Comparison of ENCODE assay signal across 19 cellular contexts in the genomic region with DNA sequence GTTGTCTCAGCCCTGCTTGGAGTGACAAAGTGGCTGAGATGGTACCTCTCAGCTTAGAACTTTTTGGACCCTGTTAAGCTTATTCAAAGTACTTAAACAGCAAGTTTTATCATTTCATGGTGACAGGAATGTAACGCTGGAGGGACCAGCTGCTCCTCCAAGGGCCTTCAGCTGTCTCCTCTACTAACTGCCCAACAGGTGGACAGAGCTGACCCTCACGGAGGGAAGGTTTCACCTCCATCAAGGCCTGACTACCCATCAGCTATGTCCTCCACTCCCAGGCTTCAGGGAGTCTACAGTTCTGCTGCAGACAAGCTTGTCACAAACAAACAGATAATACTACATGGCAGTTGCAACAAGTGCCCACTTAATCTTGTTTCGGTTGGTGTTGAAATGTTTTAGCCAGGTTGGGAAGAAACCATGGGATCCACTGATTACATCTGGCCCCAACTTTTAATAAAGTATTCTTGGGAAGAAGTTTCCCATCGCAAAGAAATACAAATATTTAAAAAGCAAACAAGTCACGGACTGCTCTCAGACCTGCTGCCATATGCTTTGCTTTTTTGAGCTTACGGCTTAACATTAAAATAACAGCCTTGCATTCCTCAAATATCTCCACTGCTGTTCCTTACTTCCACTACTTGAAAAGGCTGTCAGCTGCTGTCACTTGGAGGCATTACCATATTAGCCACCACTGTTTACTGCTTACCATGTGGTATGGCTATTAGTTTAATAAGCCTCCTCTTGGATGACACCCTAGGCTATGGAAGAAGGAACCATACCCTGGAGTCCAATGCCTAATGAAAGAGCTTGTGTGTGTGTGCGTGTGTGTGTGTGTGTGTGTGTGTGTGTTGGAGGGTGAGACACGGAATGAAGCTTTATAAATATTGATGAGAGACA.
DNase-seq lines count a peak whose midpoint lies in the region; ATAC-seq, FAIRE-seq and TF ChIP-seq lines count a peak whose summit lies in the region.
"Had no signal": no experiment of that assay in that cellular context is flagged by ENCODE, and none has a peak within 500 bp of the region (broad histone marks: within the 10 kb centered on the region; RNA-seq: fewer than 3 reads in every experiment).

No MANE protein-coding gene starts in this region.

- peaks cover 18% of the 10 kb centered on the region for H3K4me1 ChIP-seq in IMR-90 (ENCODE audit: control insufficient read depth, insufficient read depth, low read length)
- peaks cover 22% of the 10 kb centered on the region for H3K4me1 ChIP-seq in endodermal cell (ENCODE audit: control insufficient read depth, insufficient read depth, low read length)
- H3K4me1 ChIP-seq in lung (ENCODE audit: control insufficient read depth in 2 of 2, insufficient read depth in 2 of 2, low read length in 2 of 2) = peaks cover 6 to 14% of the 10 kb centered on the region in 2 donors
- H3K4me1 ChIP-seq in stomach = peaks cover 0 to 43% (median 21%) of the 10 kb centered on the region in 4 donors
- no peaks in the 10 kb centered on the region for H3K4me1 ChIP-seq in suprapubic skin

- no peak overlapping the region for H2BK15ac ChIP-seq in IMR-90 (ENCODE audit: low read depth, low read length)

- H3K4me1 Mint-ChIP-seq in endodermal cell = peaks cover 31% of the 10 kb centered on the region
- H3K4me1 Mint-ChIP-seq: B cell; central memory CD8-positive, alpha-beta T cell had no signal

- peak overlapping the region; percentile 45 for H3K27ac Mint-ChIP-seq in endodermal cell
- H3K27ac Mint-ChIP-seq: activated CD8-positive, alpha-beta T cell treated with anti-CD3 and anti-CD28 coated beads, Interleukin-2, amount 10 ng/mL, durations not matched to agents 7 days and 5 days; B cell had no signal

- H3K4me3 ChIP-seq in IMR-90 (ENCODE audit: insufficient read depth, low read depth, low read length) = no peak overlapping the region
- H3K4me3 ChIP-seq in endodermal cell (ENCODE audit: low read length) = no peak overlapping the region
- H3K4me3 ChIP-seq in lung = no peak overlapping the region
- H3K4me3 ChIP-seq in stomach = no peak overlapping the region
- H3K4me3 ChIP-seq in suprapubic skin = no peak overlapping the region
- no peak overlapping the region for H3K4me3 ChIP-seq in foreskin fibroblast (ENCODE audit: low read depth in 1 of 2, low read length in 2 of 2)

- TF ChIP-seq CTCF in IMR-90 (conservative IDR thresholded peaks at IDR 0.05; ENCODE audit: low read depth, low read length) = no peak
- no peak for TF ChIP-seq CTCF in endodermal cell (conservative IDR thresholded peaks at IDR 0.05)
- no peak for TF ChIP-seq CTCF in lung (IDR thresholded peaks at IDR 0.05; ENCODE audit: control extremely low read depth, extremely low read depth)
- TF ChIP-seq CTCF in stomach (IDR thresholded peaks at IDR 0.05) = no peak
- no peak for TF ChIP-seq CTCF in suprapubic skin (IDR thresholded peaks at IDR 0.05)
- TF ChIP-seq CTCF in foreskin fibroblast (IDR thresholded peaks at IDR 0.05; ENCODE audit: low read depth, low read length) = no peak
- no peak for TF ChIP-seq CTCF in D721Med (IDR thresholded peaks at IDR 0.05; ENCODE audit: insufficient read depth, missing control alignments)

- peak overlapping the region; percentile 28; the same call in 1 of the 2 replicates for H4K91ac ChIP-seq in IMR-90 (ENCODE audit: insufficient read depth, low read depth, low read length)

- no peak overlapping the region for H2AK9ac ChIP-seq in IMR-90 (replicated peaks; ENCODE audit: low read depth, low read length, poor library complexity)

- no peaks in the 10 kb centered on the region for H3K9me3 Mint-ChIP-seq in endodermal cell
- H3K9me3 Mint-ChIP-seq: central memory CD8-positive, alpha-beta T cell had no signal

- dilution Hi-C loops in IMR-90 (cut with HindIII; ENCODE audit: low sequenced_read_pairs, unreplicated experiment) = no loop called here

- H2BK120ac ChIP-seq in IMR-90 (ENCODE audit: low read depth, low read length) = peak overlapping the region; percentile 32

- H3K9me1 ChIP-seq in IMR-90 (ENCODE audit: insufficient read depth, low read length) = peaks cover 24% of the 10 kb centered on the region

- no peaks in the 10 kb centered on the region for H3K27me3 Mint-ChIP-seq in endodermal cell (ENCODE audit: insufficient read depth)
- H3K27me3 Mint-ChIP-seq: B cell; central memory CD8-positive, alpha-beta T cell had no signal

- BruUV-seq in IMR-90 (replicated peaks; lab: Mats Ljungman, UMichigan) = no TSS peak

- H3K14ac ChIP-seq in IMR-90 (replicated peaks; ENCODE audit: low read depth, low read length) = no peak overlapping the region

- peaks cover 3% of the 10 kb centered on the region; the same call in 1 of the 2 replicates for H4K20me1 ChIP-seq in IMR-90 (ENCODE audit: insufficient read depth, low read length)

- H3K4me3 Mint-ChIP-seq in endodermal cell = no peak overlapping the region
- H3K4me3 Mint-ChIP-seq: activated CD8-positive, alpha-beta T cell treated with anti-CD3 and anti-CD28 coated beads, Interleukin-2, amount 10 ng/mL, durations not matched to agents 7 days and 5 days; B cell; central memory CD8-positive, alpha-beta T cell had no signal

- no peak for FAIRE-seq in D721Med (lab: Jason Lieb, UNC)
- FAIRE-seq: kidney had no signal

- H2AFZ ChIP-seq in IMR-90 (replicated peaks; ENCODE audit: low read length, poor library complexity) = no peak overlapping the region

- H3K27me3 ChIP-seq in IMR-90 (ENCODE audit: control insufficient read depth, insufficient read depth, low read length) = no peaks in the 10 kb centered on the region
- no peaks in the 10 kb centered on the region for H3K27me3 ChIP-seq in endodermal cell (ENCODE audit: control insufficient read depth, insufficient read depth, low read length, poor library complexity, severe bottlenecking)
- no peaks in the 10 kb centered on the region for H3K27me3 ChIP-seq in lung (ENCODE audit: control insufficient read depth, insufficient read depth)
- H3K27me3 ChIP-seq in stomach = no peaks in the 10 kb centered on the region
- H3K27me3 ChIP-seq in suprapubic skin = no peaks in the 10 kb centered on the region
- H3K27me3 ChIP-seq: neutrophil had no signal

- no peak for TF ChIP-seq POLR2A in IMR-90 (IDR thresholded peaks at IDR 0.05; ENCODE audit: low read depth, low read length)
- TF ChIP-seq POLR2A in stomach (IDR thresholded peaks at IDR 0.05) = no peak
- no peak for TF ChIP-seq POLR2A in suprapubic skin (IDR thresholded peaks at IDR 0.05)

- H3K27ac ChIP-seq in IMR-90 (ENCODE audit: insufficient read depth, low read length) = peak overlapping the region; percentile 53; the same call in 1 of the 2 replicates
- H3K27ac ChIP-seq in endodermal cell (ENCODE audit: low read depth, low read length) = peak overlapping the region; percentile 98
- peak overlapping the region; percentile 29 to 50 for H3K27ac ChIP-seq in lung (ENCODE audit: low read depth in 1 of 2, low read length in 1 of 2)
- peak overlapping the region in 3 of 5 donors; percentile 6 to 81 (median 29) for H3K27ac ChIP-seq in stomach
- no peak overlapping the region for H3K27ac ChIP-seq in suprapubic skin
- H3K27ac ChIP-seq: neutrophil had no signal

- H3K56ac ChIP-seq in IMR-90 (ENCODE audit: extremely low read depth, insufficient read depth, low read length) = no peak overlapping the region

- peak overlapping the region; percentile 37; the same call in 1 of the 2 replicates for H2AK5ac ChIP-seq in IMR-90 (ENCODE audit: low read depth, low read length)

- peak overlapping the region; percentile 43 for H3K18ac ChIP-seq in IMR-90 (ENCODE audit: low read depth, low read length)

- H3K9ac ChIP-seq in IMR-90 (ENCODE audit: low read depth, low read length) = no peak overlapping the region
- H3K9ac ChIP-seq in endodermal cell (ENCODE audit: extremely low read depth, low read length, poor library complexity, severe bottlenecking) = peak overlapping the region; percentile 35

- H3K9me3 ChIP-seq in IMR-90 (ENCODE audit: control insufficient read depth, insufficient read depth, low read length) (no peaks in the 10 kb centered on the region), endodermal cell (ENCODE audit: control insufficient read depth, low read length) (no peaks in the 10 kb centered on the region), lung (ENCODE audit: control insufficient read depth in 2 of 2, insufficient read depth in 1 of 2, low read length in 1 of 2) (no peaks in the 10 kb centered on the region), stomach (no peaks in the 10 kb centered on the region), suprapubic skin (no peaks in the 10 kb centered on the region)
- H3K9me3 ChIP-seq: neutrophil had no signal

- H3K36me3 ChIP-seq in IMR-90 (ENCODE audit: control insufficient read depth, insufficient read depth, low read length) (peaks cover 8% of the 10 kb centered on the region), endodermal cell (ENCODE audit: control insufficient read depth, insufficient read depth, low read length) (no peaks in the 10 kb centered on the region), lung (ENCODE audit: control insufficient read depth in 2 of 2, insufficient read depth in 2 of 2, low read length in 2 of 2) (peaks cover 7% of the 10 kb centered on the region in 2 donors), stomach (peaks cover 0 to 25% (median 16%) of the 10 kb centered on the region in 4 donors), suprapubic skin (no peaks in the 10 kb centered on the region)

- ATAC-seq in IMR-90 (ENCODE audit: low read depth) (peak; percentile 79), lung (ENCODE audit: insufficient read depth, low FRiP score) (no peak)
- ATAC-seq: activated CD8-positive, alpha-beta T cell treated with anti-CD3 and anti-CD28 coated beads, Interleukin-2, amount 10 ng/mL, durations not matched to agents 7 days and 5 days; HCT116 had no signal

- no peak overlapping the region for H4K5ac ChIP-seq in IMR-90 (ENCODE audit: low read depth, low read length)

- H3K79me1 ChIP-seq in IMR-90 (ENCODE audit: low read depth in 1 of 2, low read length in 2 of 2) = no peaks in the 10 kb centered on the region

- H3K4ac ChIP-seq in IMR-90 (ENCODE audit: low read depth, low read length) = peak overlapping the region; percentile 54; the same call in 1 of the 2 replicates

- in situ Hi-C loops in IMR-90 (cut with MboI; ENCODE audit: low sequenced_read_pairs) = no loop called here

- CTCF ChIA-PET in IMR-90 (lab: Yijun Ruan, JAX) = interaction anchor here (0.5 to 1.5 kb wide), 4 partner anchors 12 to 531 kb away, joined by 3 to 5 read pairs (median 4); no protein-coding TSS in a partner anchor

- DNase-seq in IMR-90 (peak; percentile 29), endodermal cell (no peak), lung (ENCODE audit: low spot score) (no peak), stomach (no peak), epidermal melanocyte (ENCODE audit: insufficient read length, low spot score) (no peak), suprapubic skin (ENCODE audit: low spot score in 2 of 2) (no peak), foreskin fibroblast (no peak), D721Med (ENCODE audit: insufficient read length, low spot score) (no peak)
- DNase-seq: activated CD8-positive, alpha-beta T cell treated with anti-CD3 and anti-CD28 coated beads, Interleukin-2, amount 10 ng/mL, durations not matched to agents 7 days and 5 days; activated gamma-delta T cell; EL; kidney; NCI-H1048; NCI-H345; T1000 had no signal

- peaks cover 5% of the 10 kb centered on the region for H3K36me3 Mint-ChIP-seq in endodermal cell (ENCODE audit: low read depth)

- POLR2A ChIA-PET in IMR-90 (lab: Charles Lee; ENCODE audit: unreplicated experiment) = no interaction called here

- 0 out of 2 replicates have a peak overlapping the region, but pooled peaks have one; percentile 4 for H3K23ac ChIP-seq in IMR-90 (ENCODE audit: low read depth, low read length)

- peak overlapping the region; percentile 14; the same call in 1 of the 2 replicates for H2BK20ac ChIP-seq in IMR-90 (ENCODE audit: low read depth, low read length)

- WGBS in IMR-90 (ENCODE audit: extremely low coverage in 2 of 2, insufficient read length in 1 of 2), 2 experiments = 50% methylated on average over 1 of the region's 8 CpGs; no CpG with 5 or more reads in 1 of the 2 experiments
- WGBS in endodermal cell (ENCODE audit: insufficient coverage in 1 of 2, insufficient read length in 1 of 2), 2 experiments = 48 to 66% methylated on average over 4 to 8 of the region's 8 CpGs
- 68 to 72% methylated on average over 8 of the region's 8 CpGs for WGBS in lung, 2 donors
- WGBS in stomach, 5 donors = 50 to 55% (median 51%) methylated on average over 8 of the region's 8 CpGs
- 83% methylated on average over 7 of the region's 8 CpGs for WGBS in suprapubic skin

- peak overlapping the region; percentile 49 for H2BK5ac ChIP-seq in IMR-90 (ENCODE audit: low read depth, low read length, poor library complexity, severe bottlenecking)

- peak overlapping the region; percentile 29; the same call in 1 of the 2 replicates for H3K4me2 ChIP-seq in IMR-90 (ENCODE audit: low read depth, low read length)

- intact Hi-C loops in IMR-90 (cut with micrococcal nuclease) = no loop called here
- intact Hi-C loops in stomach (cut with DNase I; ENCODE audit: low total_unique reads) = no loop called here

- TF ChIP-seq EP300 in stomach (IDR thresholded peaks at IDR 0.05) = no peak
- no peak for TF ChIP-seq EP300 in suprapubic skin (IDR thresholded peaks at IDR 0.05)

- no peak for TF ChIP-seq RAD21 in IMR-90 (IDR thresholded peaks at IDR 0.05; ENCODE audit: low read length)

- no peak overlapping the region for H4K8ac ChIP-seq in IMR-90 (ENCODE audit: low read depth in 2 of 2, low read length in 2 of 2)
